Comparison of ENCODE assay signal across 24 cellular contexts in the genomic region with DNA sequence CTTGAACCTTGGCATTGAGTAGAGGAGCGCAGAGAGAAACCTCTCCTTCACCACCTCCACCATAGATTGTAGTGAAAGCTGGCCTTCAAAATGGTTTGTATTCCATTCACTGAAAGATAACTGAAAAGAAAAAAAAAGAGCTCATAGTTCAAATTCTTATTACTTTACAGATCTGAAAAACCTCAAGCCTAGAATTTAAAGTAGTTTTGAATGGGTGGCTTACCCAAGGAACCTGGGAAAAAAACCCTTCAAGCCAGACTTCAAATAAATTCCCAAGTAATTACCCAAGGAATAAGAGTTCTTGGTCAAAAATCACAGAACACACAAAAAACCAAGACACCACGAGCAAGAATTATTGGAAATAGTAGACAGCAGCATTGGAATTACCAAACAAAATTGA.
"Had no signal": no experiment of that assay in that cellular context is flagged by ENCODE, and none has a peak within 500 bp of the region (broad histone marks: within the 10 kb centered on the region; RNA-seq: fewer than 3 reads in every experiment).

No MANE protein-coding gene starts in this region.

- H3K27ac ChIP-seq: colonic mucosa, coronary artery, dorsolateral prefrontal cortex, epithelial cell of prostate, esophagus muscularis mucosa, esophagus squamous epithelium, foreskin keratinocyte, gastrocnemius medialis, gastroesophageal sphincter, heart left ventricle, heart right ventricle had no signal

- H3K36me3 ChIP-seq: colonic mucosa, esophagus muscularis mucosa, esophagus squamous epithelium, gastrocnemius medialis, gastroesophageal sphincter, heart left ventricle, heart right ventricle had no signal

- DNase-seq: colonic mucosa; cortex of kidney; dermis blood vessel endothelial cell; dorsolateral prefrontal cortex; effector CD4-positive, alpha-beta T cell; effector CD8-positive, alpha-beta T cell; effector memory CD4-positive, alpha-beta T cell; effector memory CD8-positive, alpha-beta T cell; endodermal cell; erythroblast; esophagus squamous epithelium; foreskin fibroblast; foreskin keratinocyte; foreskin melanocyte; gastrocnemius medialis; glutamatergic neuron; head of caudate nucleus; heart left ventricle; heart right ventricle had no signal

- ATAC-seq: effector memory CD8-positive, alpha-beta T cell; esophagus mucosa; foreskin keratinocyte; gastrocnemius medialis; gastroesophageal sphincter; heart left ventricle; heart right ventricle had no signal

- H3K4me1 ChIP-seq: colonic mucosa, esophagus muscularis mucosa, esophagus squamous epithelium, foreskin keratinocyte, gastrocnemius medialis, gastroesophageal sphincter, heart left ventricle, heart right ventricle had no signal

- H3K9me3 ChIP-seq: colonic mucosa, esophagus muscularis mucosa, esophagus squamous epithelium, gastrocnemius medialis, gastroesophageal sphincter, heart left ventricle, heart right ventricle had no signal

- H3K27me3 ChIP-seq: colonic mucosa had no signal

- H3K4me3 ChIP-seq: colonic mucosa, coronary artery, dorsolateral prefrontal cortex, esophagus muscularis mucosa, esophagus squamous epithelium, gastrocnemius medialis, gastroesophageal sphincter, heart left ventricle, heart right ventricle had no signal
